Comparison of ENCODE assay signal across 1 cellular context in the genomic region with DNA sequence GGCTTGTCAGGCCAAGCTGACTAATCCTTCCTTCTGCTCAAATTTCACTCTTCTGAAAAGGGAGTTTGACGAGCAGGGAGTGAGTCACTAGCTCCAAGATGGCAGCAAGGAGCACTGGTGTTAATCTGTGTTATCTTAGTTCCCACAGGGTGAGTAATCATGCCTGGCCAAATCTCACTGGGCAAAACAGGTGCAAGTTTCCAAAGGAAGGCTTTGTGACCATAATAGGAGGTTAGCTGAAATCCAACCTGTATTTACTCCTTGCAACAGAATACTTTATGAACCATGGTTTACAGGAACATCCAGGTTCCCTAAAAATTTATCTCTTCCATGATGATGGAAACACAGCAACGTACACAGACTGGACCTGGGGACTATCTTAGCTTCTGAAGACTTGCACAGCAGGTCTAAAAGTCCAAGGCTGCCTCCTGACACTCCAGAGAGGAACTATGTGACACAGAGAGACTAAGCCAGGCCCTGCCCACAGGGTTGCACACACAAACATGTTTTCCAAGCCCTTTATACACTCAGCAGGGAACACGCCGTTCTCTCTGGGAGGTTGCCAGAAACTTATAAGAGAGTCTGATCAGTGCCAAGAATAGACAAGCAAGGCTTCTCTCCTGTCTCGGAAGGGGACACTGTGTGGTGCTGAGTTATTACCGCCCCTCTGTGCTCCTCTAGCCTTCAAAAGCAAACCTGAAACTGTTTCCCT.
TF ChIP-seq lines count a peak whose summit lies in the region.

No MANE protein-coding gene starts in this region.

TF ChIP-seq in HEK293, 187 proteins besides CTCF, POLR2A, EP300 and RAD21 (continued from another document):
- TF ChIP-seq, protein P1, sequence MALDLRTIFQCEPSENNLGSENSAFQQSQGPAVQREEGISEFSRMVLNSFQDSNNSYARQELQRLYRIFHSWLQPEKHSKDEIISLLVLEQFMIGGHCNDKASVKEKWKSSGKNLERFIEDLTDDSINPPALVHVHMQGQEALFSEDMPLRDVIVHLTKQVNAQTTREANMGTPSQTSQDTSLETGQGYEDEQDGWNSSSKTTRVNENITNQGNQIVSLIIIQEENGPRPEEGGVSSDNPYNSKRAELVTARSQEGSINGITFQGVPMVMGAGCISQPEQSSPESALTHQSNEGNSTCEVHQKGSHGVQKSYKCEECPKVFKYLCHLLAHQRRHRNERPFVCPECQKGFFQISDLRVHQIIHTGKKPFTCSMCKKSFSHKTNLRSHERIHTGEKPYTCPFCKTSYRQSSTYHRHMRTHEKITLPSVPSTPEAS (tag by site-specific recombination; IDR thresholded peaks at IDR 0.05) = no peak
- TF ChIP-seq TRIM28 (IDR thresholded peaks at IDR 0.05; ENCODE audit: borderline replicate concordance, low read length) (0 out of 2 replicates have a peak, but pooled peaks have one; percentile 53), IKZF3 (tag by site-specific recombination; IDR thresholded peaks at IDR 0.05) (no peak), ZNF510 (tag by site-specific recombination; IDR thresholded peaks at IDR 0.05; ENCODE audit: insufficient replicate concordance) (no peak), TCF7L2 (IDR thresholded peaks at IDR 0.05; ENCODE audit: borderline replicate concordance, low read depth, low read length) (no peak), OSR2 (tag by site-specific recombination; IDR thresholded peaks at IDR 0.05) (0 out of 2 replicates have a peak, but pooled peaks have one; percentile 70), ZNF174 (tag by site-specific recombination; IDR thresholded peaks at IDR 0.05) (no peak), ZNF169 (tag by site-specific recombination; IDR thresholded peaks at IDR 0.05) (no peak), SP7 (tag by site-specific recombination; IDR thresholded peaks at IDR 0.05) (peak; percentile 92), KLF1 (tag by site-specific recombination; IDR thresholded peaks at IDR 0.05) (no peak), ZBTB17 (tag by site-specific recombination; IDR thresholded peaks at IDR 0.05) (peak; percentile 82), GLIS1 (tag by site-specific recombination; IDR thresholded peaks at IDR 0.05) (peak; percentile 51), ZNF610 (tag by site-specific recombination; IDR thresholded peaks at IDR 0.05; ENCODE audit: borderline replicate concordance) (no peak), ZBTB20 (tag by site-specific recombination; IDR thresholded peaks at IDR 0.05) (peak; percentile 52; the same call in 1 of the 2 replicates), HOXC10 (CRISPR knock-in tag; IDR thresholded peaks at IDR 0.05) (no peak), ZNF184 (tag by site-specific recombination; IDR thresholded peaks at IDR 0.05) (peak; percentile 81; the same call in 1 of the 2 replicates), YY2 (tag by site-specific recombination; IDR thresholded peaks at IDR 0.05) (0 out of 2 replicates have a peak, but pooled peaks have one; percentile 30), GLIS2 (tag by site-specific recombination; IDR thresholded peaks at IDR 0.05) (no peak), ZSCAN16 (tag by site-specific recombination; IDR thresholded peaks at IDR 0.05) (peak; percentile 64), ZNF416 (tag by site-specific recombination; IDR thresholded peaks at IDR 0.05) (no peak), ZNF248 (tag by site-specific recombination; IDR thresholded peaks at IDR 0.05) (no peak), ZNF366 (tag by site-specific recombination; conservative IDR thresholded peaks at IDR 0.05) (peak; percentile 54), ZNF776 (tag by site-specific recombination; IDR thresholded peaks at IDR 0.05; ENCODE audit: borderline replicate concordance) (no peak), ZFP37 (tag by site-specific recombination; IDR thresholded peaks at IDR 0.05) (no peak)
- TF ChIP-seq, protein P2, sequence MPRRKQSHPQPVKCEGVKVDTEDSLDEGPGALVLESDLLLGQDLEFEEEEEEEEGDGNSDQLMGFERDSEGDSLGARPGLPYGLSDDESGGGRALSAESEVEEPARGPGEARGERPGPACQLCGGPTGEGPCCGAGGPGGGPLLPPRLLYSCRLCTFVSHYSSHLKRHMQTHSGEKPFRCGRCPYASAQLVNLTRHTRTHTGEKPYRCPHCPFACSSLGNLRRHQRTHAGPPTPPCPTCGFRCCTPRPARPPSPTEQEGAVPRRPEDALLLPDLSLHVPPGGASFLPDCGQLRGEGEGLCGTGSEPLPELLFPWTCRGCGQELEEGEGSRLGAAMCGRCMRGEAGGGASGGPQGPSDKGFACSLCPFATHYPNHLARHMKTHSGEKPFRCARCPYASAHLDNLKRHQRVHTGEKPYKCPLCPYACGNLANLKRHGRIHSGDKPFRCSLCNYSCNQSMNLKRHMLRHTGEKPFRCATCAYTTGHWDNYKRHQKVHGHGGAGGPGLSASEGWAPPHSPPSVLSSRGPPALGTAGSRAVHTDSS (tag by site-specific recombination; IDR thresholded peaks at IDR 0.05) = no peak
- TF ChIP-seq, protein P3, sequence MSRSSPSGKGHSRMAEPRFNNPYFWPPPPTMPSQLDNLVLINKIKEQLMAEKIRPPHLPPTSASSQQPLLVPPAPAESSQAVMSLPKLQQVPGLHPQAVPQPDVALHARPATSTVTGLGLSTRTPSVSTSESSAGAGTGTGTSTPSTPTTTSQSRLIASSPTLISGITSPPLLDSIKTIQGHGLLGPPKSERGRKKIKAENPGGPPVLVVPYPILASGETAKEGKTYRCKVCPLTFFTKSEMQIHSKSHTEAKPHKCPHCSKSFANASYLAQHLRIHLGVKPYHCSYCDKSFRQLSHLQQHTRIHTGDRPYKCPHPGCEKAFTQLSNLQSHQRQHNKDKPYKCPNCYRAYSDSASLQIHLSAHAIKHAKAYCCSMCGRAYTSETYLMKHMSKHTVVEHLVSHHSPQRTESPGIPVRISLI (tag by site-specific recombination; IDR thresholded peaks at IDR 0.05) = no peak
- TF ChIP-seq, protein P4, sequence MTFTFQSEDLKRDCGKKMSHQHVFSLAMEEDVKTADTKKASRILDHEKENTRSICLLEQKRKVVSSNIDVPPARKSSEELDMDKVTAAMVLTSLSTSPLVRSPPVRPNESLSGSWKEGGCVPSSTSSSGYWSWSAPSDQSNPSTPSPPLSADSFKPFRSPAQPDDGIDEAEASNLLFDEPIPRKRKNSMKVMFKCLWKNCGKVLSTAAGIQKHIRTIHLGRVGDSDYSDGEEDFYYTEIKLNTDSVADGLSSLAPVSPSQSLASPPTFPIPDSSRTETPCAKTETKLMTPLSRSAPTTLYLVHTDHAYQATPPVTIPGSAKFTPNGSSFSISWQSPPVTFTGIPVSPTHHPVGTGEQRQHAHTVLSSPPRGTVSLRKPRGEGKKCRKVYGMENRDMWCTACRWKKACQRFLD (tag by site-specific recombination; IDR thresholded peaks at IDR 0.05) = no peak
- TF ChIP-seq, protein P5, sequence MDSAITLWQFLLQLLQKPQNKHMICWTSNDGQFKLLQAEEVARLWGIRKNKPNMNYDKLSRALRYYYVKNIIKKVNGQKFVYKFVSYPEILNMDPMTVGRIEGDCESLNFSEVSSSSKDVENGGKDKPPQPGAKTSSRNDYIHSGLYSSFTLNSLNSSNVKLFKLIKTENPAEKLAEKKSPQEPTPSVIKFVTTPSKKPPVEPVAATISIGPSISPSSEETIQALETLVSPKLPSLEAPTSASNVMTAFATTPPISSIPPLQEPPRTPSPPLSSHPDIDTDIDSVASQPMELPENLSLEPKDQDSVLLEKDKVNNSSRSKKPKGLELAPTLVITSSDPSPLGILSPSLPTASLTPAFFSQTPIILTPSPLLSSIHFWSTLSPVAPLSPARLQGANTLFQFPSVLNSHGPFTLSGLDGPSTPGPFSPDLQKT (IDR thresholded peaks at IDR 0.05; ENCODE audit: borderline replicate concordance, low read depth, low read length) = no peak
- TF ChIP-seq, protein P6, sequence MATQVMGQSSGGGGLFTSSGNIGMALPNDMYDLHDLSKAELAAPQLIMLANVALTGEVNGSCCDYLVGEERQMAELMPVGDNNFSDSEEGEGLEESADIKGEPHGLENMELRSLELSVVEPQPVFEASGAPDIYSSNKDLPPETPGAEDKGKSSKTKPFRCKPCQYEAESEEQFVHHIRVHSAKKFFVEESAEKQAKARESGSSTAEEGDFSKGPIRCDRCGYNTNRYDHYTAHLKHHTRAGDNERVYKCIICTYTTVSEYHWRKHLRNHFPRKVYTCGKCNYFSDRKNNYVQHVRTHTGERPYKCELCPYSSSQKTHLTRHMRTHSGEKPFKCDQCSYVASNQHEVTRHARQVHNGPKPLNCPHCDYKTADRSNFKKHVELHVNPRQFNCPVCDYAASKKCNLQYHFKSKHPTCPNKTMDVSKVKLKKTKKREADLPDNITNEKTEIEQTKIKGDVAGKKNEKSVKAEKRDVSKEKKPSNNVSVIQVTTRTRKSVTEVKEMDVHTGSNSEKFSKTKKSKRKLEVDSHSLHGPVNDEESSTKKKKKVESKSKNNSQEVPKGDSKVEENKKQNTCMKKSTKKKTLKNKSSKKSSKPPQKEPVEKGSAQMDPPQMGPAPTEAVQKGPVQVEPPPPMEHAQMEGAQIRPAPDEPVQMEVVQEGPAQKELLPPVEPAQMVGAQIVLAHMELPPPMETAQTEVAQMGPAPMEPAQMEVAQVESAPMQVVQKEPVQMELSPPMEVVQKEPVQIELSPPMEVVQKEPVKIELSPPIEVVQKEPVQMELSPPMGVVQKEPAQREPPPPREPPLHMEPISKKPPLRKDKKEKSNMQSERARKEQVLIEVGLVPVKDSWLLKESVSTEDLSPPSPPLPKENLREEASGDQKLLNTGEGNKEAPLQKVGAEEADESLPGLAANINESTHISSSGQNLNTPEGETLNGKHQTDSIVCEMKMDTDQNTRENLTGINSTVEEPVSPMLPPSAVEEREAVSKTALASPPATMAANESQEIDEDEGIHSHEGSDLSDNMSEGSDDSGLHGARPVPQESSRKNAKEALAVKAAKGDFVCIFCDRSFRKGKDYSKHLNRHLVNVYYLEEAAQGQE (tag by site-specific recombination; IDR thresholded peaks at IDR 0.05) = no peak
- TF ChIP-seq, protein P7, sequence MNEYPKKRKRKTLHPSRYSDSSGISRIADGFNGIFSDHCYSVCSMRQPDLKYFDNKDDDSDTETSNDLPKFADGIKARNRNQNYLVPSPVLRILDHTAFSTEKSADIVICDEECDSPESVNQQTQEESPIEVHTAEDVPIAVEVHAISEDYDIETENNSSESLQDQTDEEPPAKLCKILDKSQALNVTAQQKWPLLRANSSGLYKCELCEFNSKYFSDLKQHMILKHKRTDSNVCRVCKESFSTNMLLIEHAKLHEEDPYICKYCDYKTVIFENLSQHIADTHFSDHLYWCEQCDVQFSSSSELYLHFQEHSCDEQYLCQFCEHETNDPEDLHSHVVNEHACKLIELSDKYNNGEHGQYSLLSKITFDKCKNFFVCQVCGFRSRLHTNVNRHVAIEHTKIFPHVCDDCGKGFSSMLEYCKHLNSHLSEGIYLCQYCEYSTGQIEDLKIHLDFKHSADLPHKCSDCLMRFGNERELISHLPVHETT (tag by site-specific recombination; IDR thresholded peaks at IDR 0.05) = 0 out of 2 replicates have a peak, but pooled peaks have one; percentile 34
TF ChIP-seq in HEK293: peak in this region for 29.
